ENCODE assay signal across 1 cellular context in genomic region chr19:11236324-11237301, GRCh38.
TF ChIP-seq lines count a peak whose summit lies in the region.

No MANE protein-coding gene starts in this region.

TF ChIP-seq in HepG2, 621 proteins besides CTCF, POLR2A, EP300 and RAD21 (continued from another document and continues in another):
- TF ChIP-seq THAP7 (CRISPR knock-in tag; IDR thresholded peaks at IDR 0.05) (peak; percentile 89; the same call in 1 of the 2 replicates), DZIP1 (CRISPR knock-in tag; IDR thresholded peaks at IDR 0.05) (no peak), MEIS1 (CRISPR knock-in tag; IDR thresholded peaks at IDR 0.05; ENCODE audit: borderline replicate concordance) (peak; percentile 71; the same call in 1 of the 2 replicates), ZNF883 (CRISPR knock-in tag; IDR thresholded peaks at IDR 0.05; ENCODE audit: not compliant biosample characterization) (peak; percentile 66), ZNF326 (CRISPR knock-in tag; IDR thresholded peaks at IDR 0.05; ENCODE audit: borderline replicate concordance) (no peak), ZFYVE20 (CRISPR knock-in tag; IDR thresholded peaks at IDR 0.05; ENCODE audit: borderline replicate concordance, low read depth) (no peak), ZNF672 (CRISPR knock-in tag; IDR thresholded peaks at IDR 0.05) (0 out of 2 replicates have a peak, but pooled peaks have one; percentile 54), NRL (CRISPR knock-in tag; IDR thresholded peaks at IDR 0.05; ENCODE audit: borderline replicate concordance) (no peak; the same call in 1 of the 2 replicates), TAF1 (CRISPR knock-in tag; IDR thresholded peaks at IDR 0.05) (peak; percentile 27; the same call in 1 of the 2 replicates), ZNF776 (CRISPR knock-in tag; IDR thresholded peaks at IDR 0.05) (peak; percentile 77; the same call in 1 of the 2 replicates), WIZ (CRISPR knock-in tag; IDR thresholded peaks at IDR 0.05) (no peak; the same call in 1 of the 2 replicates), FOXO4 (CRISPR knock-in tag; conservative IDR thresholded peaks at IDR 0.05) (no peak), KLF13 (CRISPR knock-in tag; IDR thresholded peaks at IDR 0.05) (no peak), SCMH1 (CRISPR knock-in tag; IDR thresholded peaks at IDR 0.05; ENCODE audit: borderline replicate concordance) (no peak), ZFY (CRISPR knock-in tag; IDR thresholded peaks at IDR 0.05) (peak; percentile 69), NFRKB (IDR thresholded peaks at IDR 0.05) (no peak; the same call in 1 of the 2 replicates), FOXK1 (CRISPR knock-in tag; IDR thresholded peaks at IDR 0.05; ENCODE audit: borderline replicate concordance, low read depth) (no peak; the same call in 1 of the 2 replicates), ZNF704 (CRISPR knock-in tag; IDR thresholded peaks at IDR 0.05; ENCODE audit: borderline replicate concordance) (no peak), ZBTB42 (CRISPR knock-in tag; IDR thresholded peaks at IDR 0.05) (no peak), TOPORS (CRISPR knock-in tag; IDR thresholded peaks at IDR 0.05) (no peak), NONO (IDR thresholded peaks at IDR 0.05) (no peak), NONO (CRISPR knock-in tag; conservative IDR thresholded peaks at IDR 0.05) (peak; percentile 87), ZNF782 (CRISPR knock-in tag; IDR thresholded peaks at IDR 0.05; ENCODE audit: borderline replicate concordance) (0 out of 2 replicates have a peak, but pooled peaks have one; percentile 78), U2AF2 (IDR thresholded peaks at IDR 0.05; ENCODE audit: low read depth, low read length) (no peak), SNAPC2 (CRISPR knock-in tag; IDR thresholded peaks at IDR 0.05) (peak; percentile 78; the same call in 1 of the 2 replicates), CEBPG (CRISPR knock-in tag; IDR thresholded peaks at IDR 0.05) (peak; percentile 94), GABPB1 (CRISPR knock-in tag; IDR thresholded peaks at IDR 0.05) (peak; percentile 84), SP5 (CRISPR knock-in tag; IDR thresholded peaks at IDR 0.05; ENCODE audit: borderline replicate concordance, low read depth) (peak; percentile 97), NCOA5 (CRISPR knock-in tag; IDR thresholded peaks at IDR 0.05) (no peak), TBL1XR1 (IDR thresholded peaks at IDR 0.05; ENCODE audit: borderline replicate concordance, low read length, partially characterized antibody) (peak; percentile 95), MAFK (conservative IDR thresholded peaks at IDR 0.05 in 1 of 2, IDR thresholded peaks at IDR 0.05 in 1 of 2; ENCODE audit: low read length in 2 of 2) (no peak), SIN3A (IDR thresholded peaks at IDR 0.05; ENCODE audit: borderline replicate concordance, low read depth, low read length) (no peak), E2F5 (CRISPR knock-in tag; conservative IDR thresholded peaks at IDR 0.05) (0 out of 2 replicates have a peak, but pooled peaks have one; percentile 45), HIVEP1 (CRISPR knock-in tag; IDR thresholded peaks at IDR 0.05) (peak; percentile 89), NCOA1 (CRISPR knock-in tag; IDR thresholded peaks at IDR 0.05) (no peak; the same call in 1 of the 2 replicates), HNRNPUL1 (IDR thresholded peaks at IDR 0.05; ENCODE audit: low read depth, low read length) (no peak), REL (CRISPR knock-in tag; conservative IDR thresholded peaks at IDR 0.05) (peak; percentile 74; the same call in 1 of the 2 replicates), RNF2 (conservative IDR thresholded peaks at IDR 0.05; ENCODE audit: low read depth) (no peak), RXRB (CRISPR knock-in tag; IDR thresholded peaks at IDR 0.05; ENCODE audit: borderline replicate concordance) (peak; percentile 95), AHDC1 (CRISPR knock-in tag; IDR thresholded peaks at IDR 0.05; ENCODE audit: borderline replicate concordance) (peak; percentile 53; the same call in 1 of the 2 replicates), ZNF225 (CRISPR knock-in tag; IDR thresholded peaks at IDR 0.05) (no peak)
- TF ChIP-seq, protein P1, sequence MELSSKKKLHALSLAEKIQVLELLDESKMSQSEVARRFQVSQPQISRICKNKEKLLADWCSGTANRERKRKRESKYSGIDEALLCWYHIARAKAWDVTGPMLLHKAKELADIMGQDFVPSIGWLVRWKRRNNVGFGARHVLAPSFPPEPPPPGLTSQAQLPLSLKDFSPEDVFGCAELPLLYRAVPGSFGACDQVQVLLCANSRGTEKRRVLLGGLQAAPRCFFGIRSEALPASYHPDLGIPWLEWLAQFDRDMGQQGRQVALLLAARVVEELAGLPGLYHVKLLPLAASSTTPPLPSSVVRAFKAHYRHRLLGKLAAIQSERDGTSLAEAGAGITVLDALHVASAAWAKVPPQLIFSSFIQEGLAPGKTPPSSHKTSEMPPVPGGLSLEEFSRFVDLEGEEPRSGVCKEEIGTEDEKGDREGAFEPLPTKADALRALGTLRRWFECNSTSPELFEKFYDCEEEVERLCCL (CRISPR knock-in tag; IDR thresholded peaks at IDR 0.05; ENCODE audit: borderline replicate concordance) = no peak
- TF ChIP-seq, protein P2, sequence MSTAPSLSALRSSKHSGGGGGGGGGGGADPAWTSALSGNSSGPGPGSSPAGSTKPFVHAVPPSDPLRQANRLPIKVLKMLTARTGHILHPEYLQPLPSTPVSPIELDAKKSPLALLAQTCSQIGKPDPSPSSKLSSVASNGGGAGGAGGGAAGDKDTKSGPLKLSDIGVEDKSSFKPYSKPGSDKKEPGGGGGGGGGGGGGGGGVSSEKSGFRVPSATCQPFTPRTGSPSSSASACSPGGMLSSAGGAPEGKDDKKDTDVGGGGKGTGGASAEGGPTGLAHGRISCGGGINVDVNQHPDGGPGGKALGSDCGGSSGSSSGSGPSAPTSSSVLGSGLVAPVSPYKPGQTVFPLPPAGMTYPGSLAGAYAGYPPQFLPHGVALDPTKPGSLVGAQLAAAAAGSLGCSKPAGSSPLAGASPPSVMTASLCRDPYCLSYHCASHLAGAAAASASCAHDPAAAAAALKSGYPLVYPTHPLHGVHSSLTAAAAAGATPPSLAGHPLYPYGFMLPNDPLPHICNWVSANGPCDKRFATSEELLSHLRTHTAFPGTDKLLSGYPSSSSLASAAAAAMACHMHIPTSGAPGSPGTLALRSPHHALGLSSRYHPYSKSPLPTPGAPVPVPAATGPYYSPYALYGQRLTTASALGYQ (CRISPR knock-in tag; IDR thresholded peaks at IDR 0.05) = 0 out of 2 replicates have a peak, but pooled peaks have one; percentile 62
- TF ChIP-seq, protein P3, sequence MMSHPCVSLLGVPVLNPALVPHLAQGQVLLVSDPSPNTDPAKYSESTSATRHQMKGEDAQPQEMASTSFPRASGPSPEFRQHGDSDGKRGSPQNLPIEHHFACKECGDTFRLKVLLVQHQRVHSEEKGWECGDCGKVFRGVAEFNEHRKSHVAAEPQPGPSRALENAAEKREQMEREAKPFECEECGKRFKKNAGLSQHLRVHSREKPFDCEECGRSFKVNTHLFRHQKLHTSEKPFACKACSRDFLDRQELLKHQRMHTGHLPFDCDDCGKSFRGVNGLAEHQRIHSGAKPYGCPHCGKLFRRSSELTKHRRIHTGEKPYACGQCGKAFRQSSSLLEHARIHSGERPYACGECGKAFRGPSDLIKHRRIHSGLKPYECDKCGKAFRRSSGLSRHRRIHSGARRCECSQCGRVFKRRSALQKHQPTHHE (CRISPR knock-in tag; IDR thresholded peaks at IDR 0.05; ENCODE audit: borderline replicate concordance) = peak; percentile 67; the same call in 1 of the 2 replicates
